ENCODE assay signal across 11 cellular contexts in genomic region chr5:77230727-77231469, GRCh38. TPM values are rescaled to one million over a fixed set of nuclear protein-coding genes. Genes with fewer than 3 reads are reported as not detected.
A peak's percentile ranks its signal among the peaks of the same experiment; 100 is the strongest.
DNase-seq lines count a peak whose midpoint lies in the region; ATAC-seq, FAIRE-seq and TF ChIP-seq lines count a peak whose summit lies in the region.
"Had no signal": no experiment of that assay in that cellular context is flagged by ENCODE, and none has a peak within 500 bp of the region (broad histone marks: within the 10 kb centered on the region; RNA-seq: fewer than 3 reads in every experiment).

No MANE protein-coding gene starts in this region.

- no peak for FAIRE-seq in GM12891 (lab: Jason Lieb, UNC)
- FAIRE-seq: G401.6 had no signal

- no peak for ATAC-seq in HG02678 (IDR thresholded peaks at IDR 0.05; ENCODE audit: unreplicated experiment)

- TF ChIP-seq POLR2A in GM12891 (IDR thresholded peaks at IDR 0.05; ENCODE audit: low read depth, low read length): no peak

- DNase-seq in AG20443 (ENCODE audit: low spot score): peak; percentile 30
- DNase-seq in GM12891 (ENCODE audit: insufficient read length, low spot score): no peak
- peak; percentile 4 for DNase-seq in fibroblast of pulmonary artery (ENCODE audit: low read depth)
- no peak for DNase-seq in NCI-H748 (lab: John Stamatoyannopoulos, UW; ENCODE audit: unreplicated experiment)
- no peak for DNase-seq in NCI-H2171 treated with DMSO at 0.1 percent for 48 hours (lab: John Stamatoyannopoulos, UW)
- no peak for DNase-seq in NCI-H187 treated with DMSO at 0.1 percent for 48 hours (lab: John Stamatoyannopoulos, UW)
- DNase-seq: left cardiac atrium, tibial artery had no signal

- peak; percentile 10 for TF ChIP-seq CTCF in fibroblast of pulmonary artery (IDR thresholded peaks at IDR 0.05; ENCODE audit: low read length, missing control alignments)

- no peak overlapping the region for H3K4me3 ChIP-seq in fibroblast of pulmonary artery (replicated peaks; ENCODE audit: low read depth, low read length)
- H3K4me3 ChIP-seq: tibial artery had no signal

TF ChIP-seq in GM12891, 5 proteins besides CTCF, POLR2A, EP300 and RAD21:
- TF ChIP-seq SPI1 (IDR thresholded peaks at IDR 0.05; ENCODE audit: low read depth, low read length): 0 out of 2 replicates have a peak, but pooled peaks have one; percentile 19
- TF ChIP-seq POU2F2 (IDR thresholded peaks at IDR 0.05; ENCODE audit: low read depth, low read length): no peak
- TF ChIP-seq TAF1 (IDR thresholded peaks at IDR 0.05; ENCODE audit: low read depth, low read length): no peak
- no peak for TF ChIP-seq POLR2AphosphoS5 (IDR thresholded peaks at IDR 0.05; ENCODE audit: low read depth, low read length)
- TF ChIP-seq PAX5 (IDR thresholded peaks at IDR 0.05; ENCODE audit: insufficient read depth, low read length, severe bottlenecking): no peak

TF ChIP-seq in PFSK-1, 5 proteins besides CTCF, POLR2A, EP300 and RAD21:
- 0 out of 2 replicates have a peak, but pooled peaks have one; percentile 20 for TF ChIP-seq TAF1 (IDR thresholded peaks at IDR 0.05; ENCODE audit: borderline replicate concordance, insufficient read depth, low read length)
- TF ChIP-seq SIN3A (IDR thresholded peaks at IDR 0.05; ENCODE audit: borderline replicate concordance, insufficient read depth, low read length): no peak

RNA-seq across cellular contexts. Expression of gene PDE8B, which starts 20.4 kb away (rescaled TPM):
- 0.26 TPM for polyA plus RNA-seq in GM12891 (2012; ENCODE audit: low read depth, missing spikeins)
- 9.8 TPM for polyA plus RNA-seq in PFSK-1 (2012; ENCODE audit: insufficient read length, low read depth)

Comparison
In these comparisons a context has a peak if more than half of its experiments do, and no peak if none do; other contexts are left out.
1. DNase-seq: peak in AG20443 (single experiment) and fibroblast of pulmonary artery (single experiment); none in GM12891 (single experiment), NCI-H748 (single experiment), NCI-H2171 treated with DMSO at 0.1 percent for 48 hours (single experiment) and NCI-H187 treated with DMSO at 0.1 percent for 48 hours (single experiment).